ENCODE assay signal across 15 cellular contexts in the genomic region with DNA sequence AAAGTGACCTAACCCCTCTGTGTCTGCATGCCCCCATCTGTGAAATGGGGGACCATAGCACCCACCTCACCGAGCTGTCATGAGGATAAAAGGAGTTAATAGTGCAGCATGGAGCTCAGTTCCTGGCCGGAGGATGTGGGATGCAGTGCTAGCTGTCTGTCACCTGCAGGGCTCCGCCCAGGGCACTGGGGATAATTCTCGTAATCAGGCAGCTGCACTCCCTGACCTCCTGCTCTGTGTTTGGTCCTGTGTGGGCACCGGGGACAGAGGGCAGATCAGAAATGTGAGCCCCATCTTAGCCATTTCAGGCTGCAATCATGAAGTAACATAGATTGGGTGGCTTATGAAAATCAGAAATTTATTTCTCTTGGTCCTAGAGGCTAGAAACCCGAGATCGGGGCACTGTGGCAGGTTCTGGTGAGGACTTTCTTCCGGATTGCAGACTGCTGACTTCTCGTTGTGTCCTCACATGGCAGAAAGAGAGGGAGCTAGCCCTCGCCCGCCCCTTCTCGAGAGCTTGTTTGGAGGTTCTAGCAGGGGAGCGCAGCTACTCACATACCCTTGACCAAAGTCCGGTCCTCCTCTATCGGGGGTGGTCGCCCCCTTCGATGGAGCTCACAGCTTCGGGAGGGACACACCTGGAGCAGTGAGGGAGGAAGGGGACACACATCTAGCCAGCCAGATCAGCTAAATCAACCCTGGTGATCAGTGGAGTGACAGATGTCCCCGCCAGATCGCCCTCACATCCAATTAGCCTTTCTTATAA. TPM values are rescaled to one million over a fixed set of nuclear protein-coding genes. Genes with fewer than 3 reads are reported as not detected.
A peak's percentile ranks its signal among the peaks of the same experiment; 100 is the strongest.
DNase-seq lines count a peak whose midpoint lies in the region; ATAC-seq lines count a peak whose summit lies in the region.
"Had no signal": no experiment of that assay in that cellular context is flagged by ENCODE, and none has a peak within 500 bp of the region (broad histone marks: within the 10 kb centered on the region; RNA-seq: fewer than 3 reads in every experiment).

No MANE protein-coding gene starts in this region.

- peaks cover 22% of the 10 kb centered on the region for H3K4me1 Mint-ChIP-seq in activated T-cell treated with anti-CD3 and anti-CD28 coated beads, Interleukin-2, amount 50 U/mL, for 24 hours (ENCODE audit: low read depth)

- H3K27me3 Mint-ChIP-seq in activated T-cell treated with anti-CD3 and anti-CD28 coated beads, Interleukin-2, amount 50 U/mL, for 24 hours = no peaks in the 10 kb centered on the region

- ATAC-seq in left lobe of liver = peak; percentile 44

- peak overlapping the region; percentile 57 for H3K27ac Mint-ChIP-seq in activated T-cell treated with anti-CD3 and anti-CD28 coated beads, Interleukin-2, amount 50 U/mL, for 24 hours

- H3K4me3 Mint-ChIP-seq in activated T-cell treated with anti-CD3 and anti-CD28 coated beads, Interleukin-2, amount 50 U/mL, for 24 hours = no peak overlapping the region

- DNase-seq in activated T-cell treated with anti-CD3 and anti-CD28 coated beads, Interleukin-2, amount 50 U/mL, for 24 hours = no peak
- DNase-seq in activated T-cell treated with anti-CD3 and anti-CD28 coated beads, Interleukin-2, amount 50 U/mL, for 48 hours = no peak
- DNase-seq in left lobe of liver (ENCODE audit: low spot score) (no peak), OCI-M1 (lab: John Stamatoyannopoulos, UW) (no peak), NCI-H2196 treated with DMSO at 0.1 percent for 48 hours (lab: John Stamatoyannopoulos, UW; ENCODE audit: unreplicated experiment) (no peak), inferior parietal cortex (ENCODE audit: extremely low spot score) (no peak)
- DNase-seq: 8988T, C1 segment of cervical spinal cord, Caco-2, NCI-H1092 treated with DMSO at 0.1 percent for 48 hours, NCI-H1694 treated with DMSO at 0.1 percent for 48 hours, NCI-H774 had no signal

- H3K36me3 Mint-ChIP-seq in activated T-cell treated with anti-CD3 and anti-CD28 coated beads, Interleukin-2, amount 50 U/mL, for 24 hours (ENCODE audit: low read depth) = peaks cover 64% of the 10 kb centered on the region

- H3K9me3 Mint-ChIP-seq in activated T-cell treated with anti-CD3 and anti-CD28 coated beads, Interleukin-2, amount 50 U/mL, for 24 hours = no peaks in the 10 kb centered on the region

RNA-seq across cellular contexts. Expression of a gene that starts 3.2 kb away (rescaled TPM):
- total RNA-seq in left lobe of liver = 2.0 TPM

RNA-seq across cellular contexts. Expression of a gene that starts 35.2 kb away (rescaled TPM):
- total RNA-seq in left lobe of liver = 247 TPM

RNA-seq across cellular contexts. Expression of a gene that starts 35.5 kb away (rescaled TPM):
- total RNA-seq in left lobe of liver = 349 TPM

RNA-seq across cellular contexts. Expression of a gene that starts 54.7 kb away (rescaled TPM):
- total RNA-seq in left lobe of liver = 107 TPM
- total RNA-seq: MCF 10A, NCI-H460, RPMI7951 had no signal
